2 cellular contexts compared by ENCODE assay signal in the genomic region with DNA sequence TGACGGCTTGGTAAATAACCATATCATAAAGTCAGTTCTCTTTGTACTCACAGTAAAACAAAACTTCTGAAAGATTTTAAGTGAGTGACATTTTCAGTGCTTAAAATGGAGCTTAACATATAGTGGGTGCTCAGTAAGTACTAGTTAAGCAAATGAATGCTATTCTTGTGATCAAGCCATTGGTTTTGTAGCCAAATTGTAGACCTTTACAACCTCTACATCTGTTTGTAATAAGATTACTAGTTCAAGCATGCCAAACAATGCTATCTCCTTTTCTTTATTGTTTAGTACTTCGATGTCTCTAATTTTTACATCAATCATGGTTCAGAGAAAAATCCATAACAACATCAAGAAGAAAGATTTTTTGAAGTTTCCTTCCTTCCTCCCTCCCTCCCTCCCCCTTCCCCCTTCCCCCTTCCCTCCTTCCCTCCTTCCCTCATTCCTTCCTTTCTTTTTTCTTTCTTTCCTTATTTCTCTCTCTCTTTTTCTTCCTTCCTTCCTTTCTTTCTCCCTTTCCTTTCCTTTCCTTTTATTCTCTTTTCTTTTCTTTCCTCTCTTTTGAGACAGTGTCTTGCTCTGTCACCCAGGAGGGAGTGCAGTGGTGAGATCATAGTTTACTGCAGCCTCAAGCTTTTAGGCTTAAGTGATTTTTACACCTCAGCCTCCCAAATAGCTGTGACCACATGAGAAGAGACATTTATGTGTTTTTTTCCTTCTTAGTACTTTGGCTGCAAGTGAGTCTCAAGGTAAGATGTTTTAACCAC.
TF ChIP-seq lines count a peak whose summit lies in the region.

No MANE protein-coding gene starts in this region.

TF ChIP-seq in GM23338, 12 proteins besides CTCF, POLR2A, EP300 and RAD21 (continues in another document):
- no peak for TF ChIP-seq POLR2AphosphoS5 (IDR thresholded peaks at IDR 0.05; ENCODE audit: low read depth)
- TF ChIP-seq CREB1 (CRISPR knock-in tag; IDR thresholded peaks at IDR 0.05; ENCODE audit: low read depth) = no peak
- TF ChIP-seq, protein P1, sequence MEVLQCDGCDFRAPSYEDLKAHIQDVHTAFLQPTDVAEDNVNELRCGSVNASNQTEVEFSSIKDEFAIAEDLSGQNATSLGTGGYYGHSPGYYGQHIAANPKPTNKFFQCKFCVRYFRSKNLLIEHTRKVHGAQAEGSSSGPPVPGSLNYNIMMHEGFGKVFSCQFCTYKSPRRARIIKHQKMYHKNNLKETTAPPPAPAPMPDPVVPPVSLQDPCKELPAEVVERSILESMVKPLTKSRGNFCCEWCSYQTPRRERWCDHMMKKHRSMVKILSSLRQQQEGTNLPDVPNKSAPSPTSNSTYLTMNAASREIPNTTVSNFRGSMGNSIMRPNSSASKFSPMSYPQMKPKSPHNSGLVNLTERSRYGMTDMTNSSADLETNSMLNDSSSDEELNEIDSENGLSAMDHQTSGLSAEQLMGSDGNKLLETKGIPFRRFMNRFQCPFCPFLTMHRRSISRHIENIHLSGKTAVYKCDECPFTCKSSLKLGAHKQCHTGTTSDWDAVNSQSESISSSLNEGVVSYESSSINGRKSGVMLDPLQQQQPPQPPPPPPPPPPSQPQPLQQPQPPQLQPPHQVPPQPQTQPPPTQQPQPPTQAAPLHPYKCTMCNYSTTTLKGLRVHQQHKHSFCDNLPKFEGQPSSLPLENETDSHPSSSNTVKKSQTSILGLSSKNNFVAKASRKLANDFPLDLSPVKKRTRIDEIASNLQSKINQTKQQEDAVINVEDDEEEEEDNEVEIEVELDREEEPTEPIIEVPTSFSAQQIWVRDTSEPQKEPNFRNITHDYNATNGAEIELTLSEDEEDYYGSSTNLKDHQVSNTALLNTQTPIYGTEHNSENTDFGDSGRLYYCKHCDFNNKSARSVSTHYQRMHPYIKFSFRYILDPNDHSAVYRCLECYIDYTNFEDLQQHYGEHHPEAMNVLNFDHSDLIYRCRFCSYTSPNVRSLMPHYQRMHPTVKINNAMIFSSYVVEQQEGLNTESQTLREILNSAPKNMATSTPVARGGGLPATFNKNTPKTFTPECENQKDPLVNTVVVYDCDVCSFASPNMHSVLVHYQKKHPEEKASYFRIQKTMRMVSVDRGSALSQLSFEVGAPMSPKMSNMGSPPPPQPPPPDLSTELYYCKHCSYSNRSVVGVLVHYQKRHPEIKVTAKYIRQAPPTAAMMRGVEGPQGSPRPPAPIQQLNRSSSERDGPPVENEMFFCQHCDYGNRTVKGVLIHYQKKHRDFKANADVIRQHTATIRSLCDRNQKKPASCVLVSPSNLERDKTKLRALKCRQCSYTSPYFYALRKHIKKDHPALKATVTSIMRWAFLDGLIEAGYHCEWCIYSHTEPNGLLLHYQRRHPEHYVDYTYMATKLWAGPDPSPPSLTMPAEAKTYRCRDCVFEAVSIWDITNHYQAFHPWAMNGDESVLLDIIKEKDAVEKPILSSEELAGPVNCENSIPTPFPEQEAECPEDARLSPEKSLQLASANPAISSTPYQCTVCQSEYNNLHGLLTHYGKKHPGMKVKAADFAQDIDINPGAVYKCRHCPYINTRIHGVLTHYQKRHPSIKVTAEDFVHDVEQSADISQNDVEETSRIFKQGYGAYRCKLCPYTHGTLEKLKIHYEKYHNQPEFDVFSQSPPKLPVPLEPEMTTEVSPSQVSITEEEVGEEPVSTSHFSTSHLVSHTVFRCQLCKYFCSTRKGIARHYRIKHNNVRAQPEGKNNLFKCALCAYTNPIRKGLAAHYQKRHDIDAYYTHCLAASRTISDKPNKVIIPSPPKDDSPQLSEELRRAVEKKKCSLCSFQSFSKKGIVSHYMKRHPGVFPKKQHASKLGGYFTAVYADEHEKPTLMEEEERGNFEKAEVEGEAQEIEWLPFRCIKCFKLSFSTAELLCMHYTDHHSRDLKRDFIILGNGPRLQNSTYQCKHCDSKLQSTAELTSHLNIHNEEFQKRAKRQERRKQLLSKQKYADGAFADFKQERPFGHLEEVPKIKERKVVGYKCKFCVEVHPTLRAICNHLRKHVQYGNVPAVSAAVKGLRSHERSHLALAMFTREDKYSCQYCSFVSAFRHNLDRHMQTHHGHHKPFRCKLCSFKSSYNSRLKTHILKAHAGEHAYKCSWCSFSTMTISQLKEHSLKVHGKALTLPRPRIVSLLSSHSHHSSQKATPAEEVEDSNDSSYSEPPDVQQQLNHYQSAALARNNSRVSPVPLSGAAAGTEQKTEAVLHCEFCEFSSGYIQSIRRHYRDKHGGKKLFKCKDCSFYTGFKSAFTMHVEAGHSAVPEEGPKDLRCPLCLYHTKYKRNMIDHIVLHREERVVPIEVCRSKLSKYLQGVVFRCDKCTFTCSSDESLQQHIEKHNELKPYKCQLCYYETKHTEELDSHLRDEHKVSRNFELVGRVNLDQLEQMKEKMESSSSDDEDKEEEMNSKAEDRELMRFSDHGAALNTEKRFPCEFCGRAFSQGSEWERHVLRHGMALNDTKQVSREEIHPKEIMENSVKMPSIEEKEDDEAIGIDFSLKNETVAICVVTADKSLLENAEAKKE (CRISPR knock-in tag; IDR thresholded peaks at IDR 0.05) = no peak
- TF ChIP-seq NANOG (IDR thresholded peaks at IDR 0.05; ENCODE audit: borderline replicate concordance) = no peak
- no peak for TF ChIP-seq EZH2 (IDR thresholded peaks at IDR 0.05; ENCODE audit: low read depth, unreplicated experiment)
- no peak for TF ChIP-seq STAT1 (IDR thresholded peaks at IDR 0.05; ENCODE audit: unreplicated experiment)
- TF ChIP-seq ZNF114 (CRISPR knock-in tag; IDR thresholded peaks at IDR 0.05) = no peak
- TF ChIP-seq JUNB (IDR thresholded peaks at IDR 0.05; ENCODE audit: unreplicated experiment) = no peak
- TF ChIP-seq, protein P2, sequence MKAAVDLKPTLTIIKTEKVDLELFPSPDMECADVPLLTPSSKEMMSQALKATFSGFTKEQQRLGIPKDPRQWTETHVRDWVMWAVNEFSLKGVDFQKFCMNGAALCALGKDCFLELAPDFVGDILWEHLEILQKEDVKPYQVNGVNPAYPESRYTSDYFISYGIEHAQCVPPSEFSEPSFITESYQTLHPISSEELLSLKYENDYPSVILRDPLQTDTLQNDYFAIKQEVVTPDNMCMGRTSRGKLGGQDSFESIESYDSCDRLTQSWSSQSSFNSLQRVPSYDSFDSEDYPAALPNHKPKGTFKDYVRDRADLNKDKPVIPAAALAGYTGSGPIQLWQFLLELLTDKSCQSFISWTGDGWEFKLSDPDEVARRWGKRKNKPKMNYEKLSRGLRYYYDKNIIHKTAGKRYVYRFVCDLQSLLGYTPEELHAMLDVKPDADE (IDR thresholded peaks at IDR 0.05) = no peak
- TF ChIP-seq ZNF331 (CRISPR knock-in tag; IDR thresholded peaks at IDR 0.05; ENCODE audit: low read depth) = no peak
- no peak for TF ChIP-seq EZH2phosphoT487 (IDR thresholded peaks at IDR 0.05; ENCODE audit: unreplicated experiment)

TF ChIP-seq in IMR-90, 13 proteins besides CTCF, POLR2A, EP300 and RAD21:
- TF ChIP-seq NFE2L2 (IDR thresholded peaks at IDR 0.05; ENCODE audit: low read depth, low read length) = no peak
- TF ChIP-seq, protein P3, sequence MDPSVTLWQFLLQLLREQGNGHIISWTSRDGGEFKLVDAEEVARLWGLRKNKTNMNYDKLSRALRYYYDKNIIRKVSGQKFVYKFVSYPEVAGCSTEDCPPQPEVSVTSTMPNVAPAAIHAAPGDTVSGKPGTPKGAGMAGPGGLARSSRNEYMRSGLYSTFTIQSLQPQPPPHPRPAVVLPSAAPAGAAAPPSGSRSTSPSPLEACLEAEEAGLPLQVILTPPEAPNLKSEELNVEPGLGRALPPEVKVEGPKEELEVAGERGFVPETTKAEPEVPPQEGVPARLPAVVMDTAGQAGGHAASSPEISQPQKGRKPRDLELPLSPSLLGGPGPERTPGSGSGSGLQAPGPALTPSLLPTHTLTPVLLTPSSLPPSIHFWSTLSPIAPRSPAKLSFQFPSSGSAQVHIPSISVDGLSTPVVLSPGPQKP (IDR thresholded peaks at IDR 0.05; ENCODE audit: borderline replicate concordance, low read depth, low read length) = no peak
- no peak for TF ChIP-seq MAFK (IDR thresholded peaks at IDR 0.05; ENCODE audit: low read depth, low read length)
- no peak for TF ChIP-seq CEBPB (IDR thresholded peaks at IDR 0.05; ENCODE audit: low read depth, low read length)
- no peak for TF ChIP-seq RFX5 (IDR thresholded peaks at IDR 0.05; ENCODE audit: low read depth, low read length)
- TF ChIP-seq FOS (IDR thresholded peaks at IDR 0.05; ENCODE audit: low read depth, low read length) = no peak
- TF ChIP-seq, protein P4, sequence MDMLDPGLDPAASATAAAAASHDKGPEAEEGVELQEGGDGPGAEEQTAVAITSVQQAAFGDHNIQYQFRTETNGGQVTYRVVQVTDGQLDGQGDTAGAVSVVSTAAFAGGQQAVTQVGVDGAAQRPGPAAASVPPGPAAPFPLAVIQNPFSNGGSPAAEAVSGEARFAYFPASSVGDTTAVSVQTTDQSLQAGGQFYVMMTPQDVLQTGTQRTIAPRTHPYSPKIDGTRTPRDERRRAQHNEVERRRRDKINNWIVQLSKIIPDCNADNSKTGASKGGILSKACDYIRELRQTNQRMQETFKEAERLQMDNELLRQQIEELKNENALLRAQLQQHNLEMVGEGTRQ (IDR thresholded peaks at IDR 0.05; ENCODE audit: low read depth, low read length) = no peak
- TF ChIP-seq MXI1 (IDR thresholded peaks at IDR 0.05; ENCODE audit: borderline replicate concordance, low read depth, low read length) = no peak
- no peak for TF ChIP-seq RCOR1 (IDR thresholded peaks at IDR 0.05; ENCODE audit: insufficient replicate concordance, low read length)
